In genomic region chr4:47484169-47484568, GRCh38 we compare ENCODE assay signal across 11 cellular contexts. TPM values are rescaled to one million over a fixed set of nuclear protein-coding genes. Genes with fewer than 3 reads are reported as not detected.
DNase-seq lines count a peak whose midpoint lies in the region; ATAC-seq, FAIRE-seq and TF ChIP-seq lines count a peak whose summit lies in the region.
"Had no signal": no experiment of that assay in that cellular context is flagged by ENCODE, and none has a peak within 500 bp of the region (broad histone marks: within the 10 kb centered on the region; RNA-seq: fewer than 3 reads in every experiment).

No MANE protein-coding gene starts in this region.

- no peaks in the 10 kb centered on the region for H3K79me1 ChIP-seq in H1 (ENCODE audit: low read depth, low read length)

- no peak overlapping the region for H3K27ac ChIP-seq in H1 (ENCODE audit: low read depth, low read length)

- peaks cover 28% of the 10 kb centered on the region for H3K4me1 Mint-ChIP-seq in T-helper 2 cell treated with Interferon-gamma antibody and Interleukin-4, amounts not matched to agents 5 μg/mL and 100 μg/mL, for 36 hours (ENCODE audit: low read depth)
- H3K4me1 Mint-ChIP-seq in stimulated activated naive CD8-positive, alpha-beta T cell treated with anti-CD3 and anti-CD28 coated beads, Interleukin-15, amount 100 ng/mL, for 72 hours, result peaks cover 15% of the 10 kb centered on the region

- no peak overlapping the region for H3K56ac ChIP-seq in H1 (replicated peaks; ENCODE audit: insufficient read length, low read depth, low read length)

- WGBS in H1 (ENCODE audit: extremely low coverage in 1 of 2, insufficient coverage in 1 of 2, insufficient read length in 1 of 2, insufficient replicate concordance in 2 of 2, low coverage in 1 of 2, low lambda C conversion rate in 2 of 2, missing lambda C conversion rate in 1 of 2), 2 experiments, result 67% methylated on average over 3 of the region's 3 CpGs; no CpG with 5 or more reads in 1 of the 2 experiments

- no peak for DNase-seq in T-helper 2 cell treated with Interferon-gamma antibody and Interleukin-4, amounts not matched to agents 5 μg/mL and 100 μg/mL, for 36 hours (ENCODE audit: low spot score)
- DNase-seq in T-helper 2 cell (no peak), H1 (ENCODE audit: low read depth in 1 of 2, low spot score in 2 of 2) (no peak), GM10266 (ENCODE audit: extremely low spot score) (no peak), NCI-H1436 treated with DMSO at 0.1 percent for 48 hours (lab: John Stamatoyannopoulos, UW) (no peak)
- no peak for DNase-seq in stimulated activated naive CD8-positive, alpha-beta T cell treated with anti-CD3 and anti-CD28 coated beads, Interleukin-15, amount 100 ng/mL, for 72 hours
- DNase-seq in effector CD8-positive, alpha-beta T cell (lab: John Stamatoyannopoulos, UW), result no peak
- DNase-seq: stimulated activated CD4-positive, alpha-beta T cell treated with anti-CD3 and anti-CD28 coated beads, Interleukin-15, amount 100 ng/mL, for 24 hours had no signal

- no peak for TF ChIP-seq POLR2A in H1 (IDR thresholded peaks at IDR 0.05; ENCODE audit: control extremely low read depth in 1 of 2, low read depth in 2 of 2, low read length in 2 of 2)

- no peaks in the 10 kb centered on the region for H3K9me3 ChIP-seq in H1 (ENCODE audit: insufficient read depth in 2 of 2, low read depth in 1 of 2, low read length in 1 of 2)
- H3K9me3 ChIP-seq: SJSA1 had no signal

- no peak overlapping the region for H4K5ac ChIP-seq in H1 (ENCODE audit: insufficient read length, low read depth, low read length)

- H2AFZ ChIP-seq in H1 (ENCODE audit: low read length), result peak overlapping the region; percentile 20; the same call in 1 of the 2 replicates

- no peak overlapping the region for H3K4me3 ChIP-seq in H1 (ENCODE audit: extremely low read depth in 1 of 4, insufficient read depth in 2 of 4, low read depth in 3 of 4, low read length in 4 of 4)

- no peaks in the 10 kb centered on the region for H3K23me2 ChIP-seq in H1 (ENCODE audit: low read depth, low read length)

- H2BK5ac ChIP-seq in H1 (ENCODE audit: low read depth, low read length), result no peak overlapping the region

- H2AK5ac ChIP-seq in H1 (ENCODE audit: low read depth, low read length), result no peak overlapping the region

- no peaks in the 10 kb centered on the region for H3K9me3 Mint-ChIP-seq in T-helper 2 cell treated with Interferon-gamma antibody and Interleukin-4, amounts not matched to agents 5 μg/mL and 100 μg/mL, for 36 hours
- H3K9me3 Mint-ChIP-seq in stimulated activated naive CD8-positive, alpha-beta T cell treated with anti-CD3 and anti-CD28 coated beads, Interleukin-15, amount 100 ng/mL, for 72 hours, result no peaks in the 10 kb centered on the region

- H3K14ac ChIP-seq in H1 (ENCODE audit: insufficient read length), result no peak overlapping the region

- H3K27me3 ChIP-seq in H1 (replicated peaks in 1 of 4; ENCODE audit: control insufficient read depth in 3 of 4, extremely low read depth in 1 of 4, insufficient read depth in 3 of 4, low read length in 3 of 4), result no peaks in the 10 kb centered on the region; a peak in 1 of 7 replicates
- H3K27me3 ChIP-seq: SJSA1 had no signal

- no peak overlapping the region for H4K8ac ChIP-seq in H1 (ENCODE audit: extremely low read depth, insufficient read depth, low read length)

- no peaks in the 10 kb centered on the region for H3K79me2 ChIP-seq in H1 (ENCODE audit: control insufficient read depth in 1 of 2, insufficient read depth in 2 of 2, low read length in 2 of 2)

- H3K36me3 Mint-ChIP-seq in T-helper 2 cell treated with Interferon-gamma antibody and Interleukin-4, amounts not matched to agents 5 μg/mL and 100 μg/mL, for 36 hours (ENCODE audit: low read depth), result no peaks in the 10 kb centered on the region

- H4K91ac ChIP-seq in H1 (replicated peaks; ENCODE audit: insufficient read length, low read length), result no peak overlapping the region

- ATAC-seq in stimulated activated naive CD8-positive, alpha-beta T cell treated with anti-CD3 and anti-CD28 coated beads, Interleukin-15, amount 100 ng/mL, for 72 hours, result no peak

- H4K20me1 ChIP-seq in H1 (replicated peaks in 1 of 2; ENCODE audit: control insufficient read depth in 1 of 2, insufficient read depth in 2 of 2, low read length in 2 of 2), result no peaks in the 10 kb centered on the region

- no peak for TF ChIP-seq RAD21 in Ishikawa (IDR thresholded peaks at IDR 0.05; ENCODE audit: low read depth)
- no peak for TF ChIP-seq RAD21 in H1 (IDR thresholded peaks at IDR 0.05 in 1 of 2, conservative IDR thresholded peaks at IDR 0.05 in 1 of 2; ENCODE audit: low read depth in 2 of 2, low read length in 2 of 2)

- H2BK12ac ChIP-seq in H1 (ENCODE audit: low read depth, low read length), result no peak overlapping the region

- H2BK15ac ChIP-seq in H1 (ENCODE audit: low read length), result no peak overlapping the region

- H3K36me3 ChIP-seq in H1 (ENCODE audit: control insufficient read depth in 2 of 4, insufficient read depth in 4 of 4, low read length in 3 of 4), result no peaks in the 10 kb centered on the region
- H3K36me3 ChIP-seq: SJSA1 had no signal

- H3K4ac ChIP-seq in H1 (replicated peaks; ENCODE audit: insufficient read length, low read depth, low read length), result no peak overlapping the region

- no peak overlapping the region for H2BK120ac ChIP-seq in H1 (replicated peaks; ENCODE audit: low read depth, low read length)

- CTCF ChIA-PET in H1 (lab: Charles Lee; ENCODE audit: partially characterized antibody), result interaction anchor here (0.8 to 1.8 kb wide), 3 partner anchors 13 to 98 kb away, joined by 3 to 5 read pairs (median 3); no protein-coding TSS in a partner anchor

- TF ChIP-seq CTCF in H1 (IDR thresholded peaks at IDR 0.05; ENCODE audit: control extremely low read depth in 1 of 3, insufficient read depth in 1 of 3, low read depth in 1 of 3, low read length in 3 of 3) (no peak), GM10266 (IDR thresholded peaks at IDR 0.05; ENCODE audit: control insufficient read depth, insufficient read depth, low read depth, missing control alignments) (no peak)

- no peak for FAIRE-seq in H1 (lab: Jason Lieb, UNC)
- FAIRE-seq: A204.1 had no signal

- H3K23ac ChIP-seq in H1 (ENCODE audit: insufficient read length), result no peak overlapping the region

- H3K27me3 Mint-ChIP-seq in T-helper 2 cell treated with Interferon-gamma antibody and Interleukin-4, amounts not matched to agents 5 μg/mL and 100 μg/mL, for 36 hours (ENCODE audit: low read depth), result peaks cover 13% of the 10 kb centered on the region
- H3K27me3 Mint-ChIP-seq in stimulated activated naive CD8-positive, alpha-beta T cell treated with anti-CD3 and anti-CD28 coated beads, Interleukin-15, amount 100 ng/mL, for 72 hours, result no peaks in the 10 kb centered on the region

- H3K18ac ChIP-seq in H1 (ENCODE audit: extremely low read depth, low read length), result no peak overlapping the region

- H3K4me1 ChIP-seq in H1 (replicated peaks in 1 of 4; ENCODE audit: control insufficient read depth in 3 of 4, insufficient read depth in 4 of 4, low read length in 3 of 4), result no peaks in the 10 kb centered on the region
- H3K4me1 ChIP-seq: SJSA1 had no signal

- POLR2A ChIA-PET in H1 (lab: Charles Lee; ENCODE audit: partially characterized antibody), result interaction anchor here (1.2 kb wide), 1 partner anchor 9 kb away, joined by 4 read pairs; no protein-coding TSS in a partner anchor

- H3K9ac ChIP-seq in H1 (replicated peaks in 1 of 4; ENCODE audit: extremely low read depth in 1 of 4, low read depth in 3 of 4, low read length in 3 of 4), result no peak overlapping the region

- H2BK20ac ChIP-seq in H1 (ENCODE audit: low read length), result no peak overlapping the region

- peak overlapping the region; percentile 89 for H3K4me3 Mint-ChIP-seq in T-helper 2 cell treated with Interferon-gamma antibody and Interleukin-4, amounts not matched to agents 5 μg/mL and 100 μg/mL, for 36 hours
- H3K4me3 Mint-ChIP-seq in stimulated activated naive CD8-positive, alpha-beta T cell treated with anti-CD3 and anti-CD28 coated beads, Interleukin-15, amount 100 ng/mL, for 72 hours, result peak overlapping the region; percentile 63 to 91

- TF ChIP-seq EP300 in Ishikawa (IDR thresholded peaks at IDR 0.05; ENCODE audit: borderline replicate concordance) (no peak), H1 (IDR thresholded peaks at IDR 0.05; ENCODE audit: borderline replicate concordance in 1 of 2, low read depth in 2 of 2, low read length in 2 of 2) (no peak)

- H3K4me2 ChIP-seq in H1 (ENCODE audit: insufficient read depth in 1 of 2, low read depth in 2 of 2, low read length in 2 of 2), result no peak overlapping the region; a peak in 1 of 4 replicates

- peak overlapping the region; percentile 81 for H3K27ac Mint-ChIP-seq in T-helper 2 cell treated with Interferon-gamma antibody and Interleukin-4, amounts not matched to agents 5 μg/mL and 100 μg/mL, for 36 hours
- peak overlapping the region; percentile 3 to 96 for H3K27ac Mint-ChIP-seq in stimulated activated naive CD8-positive, alpha-beta T cell treated with anti-CD3 and anti-CD28 coated beads, Interleukin-15, amount 100 ng/mL, for 72 hours

TF ChIP-seq in H1, 55 proteins besides CTCF, POLR2A, EP300 and RAD21 (continues in another document):
- TF ChIP-seq BCL11A (IDR thresholded peaks at IDR 0.05; ENCODE audit: low read depth in 2 of 2, low read length in 2 of 2), result no peak
- no peak for TF ChIP-seq CREB1 (IDR thresholded peaks at IDR 0.05)
- TF ChIP-seq FOSL1 (IDR thresholded peaks at IDR 0.05; ENCODE audit: insufficient read depth, low read depth, low read length), result no peak
- TF ChIP-seq KDM4A (IDR thresholded peaks at IDR 0.05; ENCODE audit: low read depth, low read length, severe bottlenecking), result no peak
- TF ChIP-seq SUZ12 (IDR thresholded peaks at IDR 0.05; ENCODE audit: low read length), result no peak

RNA-seq across cellular contexts. Expression of gene ATP10D, which starts 0.9 kb away (rescaled TPM):
- 5.4 and 5.9 TPM in 2 replicates for total RNA-seq in H1 (2021; fragmentation: NEBNext Ultra II Directional; extraction: Animal tissue kit (Norgen Biotek cat#: 25700))
- 2.9 and 4.7 TPM in 2 replicates for polyA plus RNA-seq in H1 (2011; rRNA removed)
- polyA plus RNA-seq in H1 (2011; cell fraction: cytosol; rRNA removed), result 3.8 TPM
- 4.9 TPM for polyA plus RNA-seq in H1 (2011; cell fraction: nucleus; rRNA removed)
- polyA plus RNA-seq in H1 (2012, experiment 1 of 2), result 2.6 to 4.8 TPM (median 3.2 TPM) in 4 replicates
- polyA plus RNA-seq in H1 (2012, experiment 2 of 2), result 0.17 TPM
- 5.5 TPM for polyA plus RNA-seq in H1 (2013, experiment 1 of 2)
- polyA plus RNA-seq in H1 (2013, experiment 2 of 2), result 5.5 TPM
- 20.9 and 24.5 TPM in 2 replicates for polyA minus RNA-seq in H1 (2011; rRNA and poly(A)+ RNA removed)
- polyA minus RNA-seq in H1 (2011; cell fraction: cytosol; rRNA and poly(A)+ RNA removed), result 3.0 TPM
- polyA minus RNA-seq in H1 (2011; cell fraction: nucleus; rRNA and poly(A)+ RNA removed), result 12.7 TPM

RNA-seq across cellular contexts. Expression of gene COMMD8, which starts 20.7 kb away (rescaled TPM):
- total RNA-seq in H1 (2021; fragmentation: NEBNext Ultra II Directional; extraction: Animal tissue kit (Norgen Biotek cat#: 25700)), result 6.8 and 7.2 TPM in 2 replicates
- polyA plus RNA-seq in H1 (2011; rRNA removed), result 0.69 and 1.6 TPM in 2 replicates
- 3.5 TPM for polyA plus RNA-seq in H1 (2011; cell fraction: cytosol; rRNA removed)
- polyA plus RNA-seq in H1 (2011; cell fraction: nucleus; rRNA removed), result 0.88 TPM
- 2.8 to 7.8 TPM (median 3.9 TPM) in 4 replicates for polyA plus RNA-seq in H1 (2012, experiment 1 of 2)
- 3.5 TPM for polyA plus RNA-seq in H1 (2012, experiment 2 of 2)
- 4.1 TPM for polyA plus RNA-seq in H1 (2013, experiment 1 of 2)
- polyA plus RNA-seq in H1 (2013, experiment 2 of 2), result 4.0 TPM
- 2.1 TPM in 2 replicates for polyA minus RNA-seq in H1 (2011; rRNA and poly(A)+ RNA removed)
- 1.0 TPM for polyA minus RNA-seq in H1 (2011; cell fraction: cytosol; rRNA and poly(A)+ RNA removed)
- polyA minus RNA-seq in H1 (2011; cell fraction: nucleus; rRNA and poly(A)+ RNA removed), result 3.0 TPM
